ENCODE assay signal across 16 cellular contexts in the genomic region with DNA sequence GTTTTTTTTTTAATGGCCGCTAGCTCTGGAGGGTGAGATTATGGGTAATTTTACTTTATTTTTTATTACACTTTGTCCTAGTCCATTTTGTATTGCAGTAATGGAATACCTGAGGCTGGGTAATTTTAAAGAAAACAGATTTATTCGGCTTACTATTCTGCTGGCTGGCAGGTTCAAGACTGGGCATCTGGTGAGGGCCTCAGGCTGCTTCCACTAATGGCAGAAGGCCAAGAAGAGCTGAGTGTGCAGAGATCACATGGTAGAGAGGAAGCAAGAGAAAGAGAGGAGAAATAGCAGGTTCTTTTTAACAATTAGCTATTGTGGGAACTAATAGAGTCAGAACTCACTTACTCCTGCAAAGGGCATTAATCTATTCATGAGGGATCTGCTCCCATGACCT. TPM values are rescaled to one million over a fixed set of nuclear protein-coding genes. Genes with fewer than 3 reads are reported as not detected.
A peak's percentile ranks its signal among the peaks of the same experiment; 100 is the strongest.
DNase-seq lines count a peak whose midpoint lies in the region; ATAC-seq and TF ChIP-seq lines count a peak whose summit lies in the region.
"Had no signal": no experiment of that assay in that cellular context is flagged by ENCODE, and none has a peak within 500 bp of the region (broad histone marks: within the 10 kb centered on the region; RNA-seq: fewer than 3 reads in every experiment).

No MANE protein-coding gene starts in this region.

- DNase-seq in NCI-H748 (lab: John Stamatoyannopoulos, UW; ENCODE audit: unreplicated experiment) (peak; percentile 37), SK-MEL-5 (ENCODE audit: low read depth, low spot score) (peak; percentile 32), glutamatergic neuron (no peak), progenitor cell of endocrine pancreas (ENCODE audit: low spot score, unreplicated experiment) (no peak), NK-92 (lab: John Stamatoyannopoulos, UW; ENCODE audit: unreplicated experiment) (no peak)
- DNase-seq: ACHN; BE2C; C1 segment of cervical spinal cord; CD4-positive, CD25-positive, alpha-beta regulatory T cell; CD8-positive, alpha-beta memory T cell; COR-L47; DMS79 treated with DMSO at 0.1 percent for 48 hours; GF-D8; H9 had no signal

- TF ChIP-seq CTCF in glutamatergic neuron (IDR thresholded peaks at IDR 0.05; ENCODE audit: partially characterized antibody, unreplicated experiment), result no peak
- no peak for TF ChIP-seq CTCF in progenitor cell of endocrine pancreas (IDR thresholded peaks at IDR 0.05; ENCODE audit: unreplicated experiment)

- peaks cover 5% of the 10 kb centered on the region for H3K36me3 Mint-ChIP-seq in glutamatergic neuron (ENCODE audit: unreplicated experiment)
- H3K36me3 Mint-ChIP-seq in progenitor cell of endocrine pancreas (ENCODE audit: insufficient read depth), result no peaks in the 10 kb centered on the region
- H3K36me3 Mint-ChIP-seq: CD4-positive, CD25-positive, alpha-beta regulatory T cell; CD8-positive, alpha-beta memory T cell had no signal

- H3K4me3 Mint-ChIP-seq in glutamatergic neuron (ENCODE audit: unreplicated experiment) (no peak overlapping the region), progenitor cell of endocrine pancreas (ENCODE audit: low read depth) (no peak overlapping the region)
- H3K4me3 Mint-ChIP-seq: CD4-positive, CD25-positive, alpha-beta regulatory T cell; CD8-positive, alpha-beta memory T cell; H9 had no signal

- peaks cover 7% of the 10 kb centered on the region for H3K4me1 Mint-ChIP-seq in glutamatergic neuron (ENCODE audit: low read depth, unreplicated experiment)
- H3K4me1 Mint-ChIP-seq in progenitor cell of endocrine pancreas (ENCODE audit: low read depth), result peaks cover 4% of the 10 kb centered on the region
- H3K4me1 Mint-ChIP-seq: CD4-positive, CD25-positive, alpha-beta regulatory T cell; CD8-positive, alpha-beta memory T cell had no signal

- in situ Hi-C loops in SK-MEL-5 (cut with HindIII; ENCODE audit: low pct_unique_long_range_greater_than_20kb, low sequenced_read_pairs), result no loop called here

- H3K27me3 Mint-ChIP-seq in glutamatergic neuron (ENCODE audit: unreplicated experiment), result no peaks in the 10 kb centered on the region
- peaks cover 7% of the 10 kb centered on the region for H3K27me3 Mint-ChIP-seq in progenitor cell of endocrine pancreas
- H3K27me3 Mint-ChIP-seq: CD4-positive, CD25-positive, alpha-beta regulatory T cell had no signal

- ATAC-seq in HG02623 (IDR thresholded peaks at IDR 0.05; ENCODE audit: unreplicated experiment) (no peak), GM18861 (IDR thresholded peaks at IDR 0.05; ENCODE audit: unreplicated experiment) (no peak)

- H3K27ac Mint-ChIP-seq in glutamatergic neuron (ENCODE audit: unreplicated experiment), result peak overlapping the region; percentile 40
- peak overlapping the region; percentile 55 for H3K27ac Mint-ChIP-seq in progenitor cell of endocrine pancreas
- H3K27ac Mint-ChIP-seq: CD4-positive, CD25-positive, alpha-beta regulatory T cell; CD8-positive, alpha-beta memory T cell; H9 had no signal

- H3K9me3 Mint-ChIP-seq in glutamatergic neuron (ENCODE audit: unreplicated experiment) (peaks cover 3% of the 10 kb centered on the region), progenitor cell of endocrine pancreas (ENCODE audit: low read depth) (peaks cover 3% of the 10 kb centered on the region)
- H3K9me3 Mint-ChIP-seq: H9 had no signal

RNA-seq across cellular contexts. Expression of a gene that starts 52.4 kb away (rescaled TPM):
- 1.1 and 1.8 TPM in 2 replicates for total RNA-seq in SK-MEL-5 (2014; rRNA removed; shearing (Covaris generic))
- polyA plus RNA-seq in SK-MEL-5 (2015; cell fraction: cytosol; rRNA removed), result 0.61 and 1.7 TPM in 2 replicates
- polyA plus RNA-seq in SK-MEL-5 (2015; cell fraction: nucleus; rRNA removed), result 2.3 and 4.0 TPM in 2 replicates
- total RNA-seq in glutamatergic neuron (ENCODE audit: unreplicated experiment) (36.8 TPM), progenitor cell of endocrine pancreas (109 and 117 TPM in 2 replicates)
- total RNA-seq: CD4-positive, CD25-positive, alpha-beta regulatory T cell; CD8-positive, alpha-beta memory T cell had no signal
- polyA plus RNA-seq: CD4-positive, CD25-positive, alpha-beta regulatory T cell; CD8-positive, alpha-beta memory T cell had no signal

Comparison
In these comparisons a context has a peak if more than half of its experiments do, and no peak if none do; other contexts are left out.
1. DNase-seq: peak in NCI-H748 (single experiment) and SK-MEL-5 (single experiment); none in glutamatergic neuron (single experiment), progenitor cell of endocrine pancreas (single experiment) and NK-92 (single experiment).
2. RNA of a gene that starts 52.4 kb away (total RNA-seq): 109 to 117 TPM in progenitor cell of endocrine pancreas and 36.8 TPM in glutamatergic neuron (single experiment); 1.1 to 1.8 TPM in SK-MEL-5; every median in the first group is over 10 times any median in the second.